Comparison of ENCODE assay signal across 8 cellular contexts in the genomic region with DNA sequence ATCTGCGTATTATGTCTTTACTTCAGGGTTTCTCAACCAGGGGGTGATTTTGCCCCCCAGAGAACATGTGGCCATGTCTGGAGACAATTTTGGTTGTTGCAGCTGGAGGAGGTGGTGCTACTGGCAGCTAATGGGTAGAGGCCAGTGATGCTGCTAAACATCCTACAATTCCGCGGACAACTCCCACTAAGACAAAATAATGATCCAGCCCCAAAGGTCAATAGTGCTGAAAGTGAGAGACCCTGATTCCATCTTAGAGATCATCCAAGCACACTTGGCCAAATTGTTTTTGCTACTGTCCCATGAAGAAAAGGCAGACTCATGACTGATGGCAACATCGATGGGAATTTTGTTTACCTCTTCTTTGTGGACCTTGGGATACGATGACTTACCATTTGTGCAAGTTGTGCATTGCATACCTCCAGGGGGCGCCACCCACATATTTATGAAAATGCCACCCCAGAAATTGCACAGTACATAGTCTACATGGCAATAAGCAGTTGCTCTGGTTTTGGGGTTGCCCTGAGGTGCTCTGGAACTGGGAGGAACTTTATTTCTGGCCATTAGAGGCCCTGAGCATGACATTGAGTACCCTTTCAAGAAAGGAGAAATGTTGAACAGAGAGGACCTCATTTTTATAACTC.
DNase-seq lines count a peak whose midpoint lies in the region; ATAC-seq, FAIRE-seq and TF ChIP-seq lines count a peak whose summit lies in the region.
"Not testable (repeated sequence)": the region's sequence is repeated elsewhere in the genome, so short reads cannot be mapped to it uniquely, and the experiment has no call there.

No MANE protein-coding gene starts in this region.

- TF ChIP-seq CTCF in DOHH2 (IDR thresholded peaks at IDR 0.05; ENCODE audit: low read depth, low read length, poor library complexity, severe bottlenecking) (peak; percentile 35), HepG2 (CRISPR knock-in tag; IDR thresholded peaks at IDR 0.05) (peak; percentile 16; the same call in 1 of the 2 replicates)

- H3K9me3 Mint-ChIP-seq in T-helper 2 cell treated with Interferon-gamma antibody and Interleukin-4, amounts not matched to agents 5 μg/mL and 100 μg/mL, for 36 hours, result not testable (repeated sequence)

- in situ Hi-C loops in HepG2 (cut with HindIII; ENCODE audit: extremely low pct_ligation_motif_present, low pct_unique_long_range_greater_than_20kb), result not testable (repeated sequence)

- H3K9ac ChIP-seq in HepG2 (ENCODE audit: insufficient read depth, low read depth, low read length), result not testable (repeated sequence)

- not testable (repeated sequence) for H3K4me1 ChIP-seq in DOHH2 (ENCODE audit: control insufficient read depth, low read length); HepG2 (ENCODE audit: insufficient read depth, low read length)

- DNase-seq in NAMALWA (ENCODE audit: low spot score) (peak; percentile 13), activated T-cell treated with anti-CD3 and anti-CD28 coated beads for 4 hours (peak; percentile 49)
- DNase-seq in T-helper 2 cell treated with Interferon-gamma antibody and Interleukin-4, amounts not matched to agents 5 μg/mL and 100 μg/mL, for 36 hours (ENCODE audit: low spot score), result peak; percentile 29
- peak; percentile 58 for DNase-seq in central memory CD4-positive, alpha-beta T cell
- not testable (repeated sequence) for DNase-seq in HepG2 (ENCODE audit: low spot score)
- peak; percentile 66 for DNase-seq in stimulated activated CD4-positive, alpha-beta T cell treated with anti-CD3 and anti-CD28 coated beads, Interleukin-15, amount 100 ng/mL, for 24 hours
- peak; percentile 48 for DNase-seq in stimulated activated naive CD8-positive, alpha-beta T cell treated with anti-CD3 and anti-CD28 coated beads, Interleukin-15, Interleukin-2, amounts not matched to agents 100 U/mL and 50 U/mL, for 24 hours

- intact Hi-C loops in HepG2 (cut with micrococcal nuclease; ENCODE audit: unreplicated experiment), result not testable (repeated sequence)

- H3F3A ChIP-seq in DOHH2 (ENCODE audit: control insufficient read depth, insufficient read depth), result not testable (repeated sequence)

- H3K36me3 ChIP-seq in DOHH2 (ENCODE audit: control insufficient read depth, low read length); HepG2 (replicated peaks in 1 of 2; ENCODE audit: control insufficient read depth in 1 of 2, insufficient read depth in 2 of 2, low read length in 2 of 2): not testable (repeated sequence)

- not testable (repeated sequence) for H4K20me1 ChIP-seq in DOHH2 (ENCODE audit: control insufficient read depth, insufficient read depth, low read depth, low read length); HepG2 (ENCODE audit: insufficient read depth, low read length)

- FAIRE-seq in HepG2 (lab: Jason Lieb, UNC), result not testable (repeated sequence)

- H3K9me2 ChIP-seq in DOHH2 (replicated peaks; ENCODE audit: control insufficient read depth, low read length), result not testable (repeated sequence)

- H3K27me3 Mint-ChIP-seq in T-helper 2 cell treated with Interferon-gamma antibody and Interleukin-4, amounts not matched to agents 5 μg/mL and 100 μg/mL, for 36 hours (ENCODE audit: low read depth), result peaks cover 16% of the 10 kb centered on the region

- H3K4me3 ChIP-seq in DOHH2 (ENCODE audit: low read length); HepG2 (replicated peaks in 1 of 3; ENCODE audit: insufficient read depth in 1 of 3, low read depth in 2 of 3, low read length in 3 of 3): not testable (repeated sequence)

- not testable (repeated sequence) for H3K27ac ChIP-seq in DOHH2 (ENCODE audit: low read depth, low read length); HepG2 (ENCODE audit: extremely low read length, insufficient read depth, low read length)

- ATAC-seq in HepG2; stimulated activated naive CD8-positive, alpha-beta T cell treated with anti-CD3 and anti-CD28 coated beads, Interleukin-15, Interleukin-2, amounts not matched to agents 100 U/mL and 50 U/mL, for 24 hours: not testable (repeated sequence)

- not testable (repeated sequence) for H3K4me1 Mint-ChIP-seq in T-helper 2 cell treated with Interferon-gamma antibody and Interleukin-4, amounts not matched to agents 5 μg/mL and 100 μg/mL, for 36 hours (ENCODE audit: low read depth)

- H3K27me3 ChIP-seq in DOHH2 (ENCODE audit: control insufficient read depth, low read length); HepG2 (ENCODE audit: control insufficient read depth in 1 of 2, insufficient read depth in 2 of 2, low read length in 2 of 2): not testable (repeated sequence)

- 0 out of 2 replicates have a peak, but pooled peaks have one; percentile 16 for TF ChIP-seq RAD21 in HepG2 (CRISPR knock-in tag; IDR thresholded peaks at IDR 0.05)

- not testable (repeated sequence) for H3K27ac Mint-ChIP-seq in T-helper 2 cell treated with Interferon-gamma antibody and Interleukin-4, amounts not matched to agents 5 μg/mL and 100 μg/mL, for 36 hours

- not testable (repeated sequence) for H3K79me2 ChIP-seq in DOHH2 (ENCODE audit: control insufficient read depth, low read length); HepG2 (ENCODE audit: insufficient read depth, low read length)

- TF ChIP-seq POLR2A in HepG2 (IDR thresholded peaks at IDR 0.05; ENCODE audit: insufficient read depth in 1 of 2, low read depth in 2 of 2, low read length in 2 of 2), result not testable (repeated sequence)

- not testable (repeated sequence) for TF ChIP-seq EP300 in HepG2 (IDR thresholded peaks at IDR 0.05; ENCODE audit: low read depth in 2 of 2, low read length in 2 of 2); HepG2 (CRISPR knock-in tag; IDR thresholded peaks at IDR 0.05; ENCODE audit: borderline replicate concordance)

- H3K4me2 ChIP-seq in DOHH2 (ENCODE audit: low read length); HepG2 (ENCODE audit: low read depth, low read length): not testable (repeated sequence)

- H3K4me3 Mint-ChIP-seq in T-helper 2 cell treated with Interferon-gamma antibody and Interleukin-4, amounts not matched to agents 5 μg/mL and 100 μg/mL, for 36 hours, result not testable (repeated sequence)

- CTCF ChIA-PET in HepG2 (lab: Yijun Ruan, JAX; ENCODE audit: low intra/inter-chr PET ratio, low total read pairs), result not testable (repeated sequence)

- not testable (repeated sequence) for H3K9me3 ChIP-seq in DOHH2 (ENCODE audit: control insufficient read depth, insufficient read depth, low read length); HepG2 (ENCODE audit: low read length)

- H2AFZ ChIP-seq in HepG2 (ENCODE audit: low read length), result not testable (repeated sequence)

- 73% methylated on average over 4 of the region's 6 CpGs for WGBS in HepG2 (ENCODE audit: low lambda C conversion rate)

- H3K36me3 Mint-ChIP-seq in T-helper 2 cell treated with Interferon-gamma antibody and Interleukin-4, amounts not matched to agents 5 μg/mL and 100 μg/mL, for 36 hours (ENCODE audit: low read depth), result not testable (repeated sequence)

- not testable (repeated sequence) for BruUV-seq in HepG2 (replicated peaks; lab: Mats Ljungman, UMichigan)

- POLR2A ChIA-PET in HepG2 (lab: Yijun Ruan, JAX), result not testable (repeated sequence)

TF ChIP-seq in HepG2, 621 proteins besides CTCF, POLR2A, EP300 and RAD21:
- TF ChIP-seq SMC3 (IDR thresholded peaks at IDR 0.05; ENCODE audit: low read length) (peak; percentile 5; the same call in 1 of the 2 replicates), STAG1 (CRISPR knock-in tag; IDR thresholded peaks at IDR 0.05) (peak; percentile 70)
TF ChIP-seq in HepG2: peak in this region for 2; not testable (repeated sequence) for 619.
